27 cellular contexts compared by ENCODE assay signal in the genomic region with DNA sequence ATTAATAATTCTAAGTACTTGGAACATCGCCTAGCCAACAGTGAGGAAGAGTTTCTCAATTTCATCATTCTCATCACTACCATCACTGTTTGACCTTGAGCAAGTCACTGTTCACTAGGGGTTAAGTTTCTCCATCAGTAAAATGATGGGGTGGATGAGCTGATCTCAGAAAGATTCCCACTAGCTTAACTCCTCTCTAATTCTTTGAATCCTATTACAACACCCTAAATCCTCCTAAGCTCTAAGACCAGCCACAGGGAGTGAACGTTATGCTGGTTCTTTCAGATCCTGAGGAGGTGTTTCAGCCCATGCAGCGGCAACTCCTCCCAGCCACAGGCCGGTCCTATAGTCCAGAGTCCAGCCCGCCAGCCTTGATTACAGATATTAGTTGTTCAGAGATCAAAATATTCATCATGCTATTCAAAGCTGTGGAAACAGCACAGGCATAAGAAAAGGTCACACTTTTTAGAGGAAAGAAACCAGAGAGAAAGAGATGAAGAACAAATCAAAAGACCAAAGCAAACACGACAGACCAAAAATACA. TPM values are rescaled to one million over a fixed set of nuclear protein-coding genes. Genes with fewer than 3 reads are reported as not detected.
DNase-seq lines count a peak whose midpoint lies in the region; ATAC-seq, FAIRE-seq and TF ChIP-seq lines count a peak whose summit lies in the region.
"Had no signal": no experiment of that assay in that cellular context is flagged by ENCODE, and none has a peak within 500 bp of the region (broad histone marks: within the 10 kb centered on the region; RNA-seq: fewer than 3 reads in every experiment).

No MANE protein-coding gene starts in this region.

- peaks cover 35% of the 10 kb centered on the region for H3K4me1 Mint-ChIP-seq in astrocyte (ENCODE audit: low read depth, unreplicated experiment)
- peaks cover 11% of the 10 kb centered on the region for H3K4me1 Mint-ChIP-seq in neural progenitor cell

- FAIRE-seq in GM12892 (lab: Jason Lieb, UNC) (peak; percentile 62), astrocyte (lab: Jason Lieb, UNC) (no peak), pancreas (lab: Jason Lieb, UNC) (no peak)
- FAIRE-seq: RCC 7860 had no signal

- no peak for ATAC-seq in pancreas
- ATAC-seq: left cardiac atrium had no signal

- no peak overlapping the region for H3K4me2 ChIP-seq in astrocyte (ENCODE audit: low read length)
- H3K4me2 ChIP-seq in neural progenitor cell: no peak overlapping the region

- TF ChIP-seq POLR2A in GM12892 (IDR thresholded peaks at IDR 0.05; ENCODE audit: low read depth, low read length): no peak
- no peak for TF ChIP-seq POLR2A in prostate gland (IDR thresholded peaks at IDR 0.05)

- H3F3A ChIP-seq in neural progenitor cell (ENCODE audit: low read depth): peaks cover 6% of the 10 kb centered on the region

- intact Hi-C loops in prostate gland (cut with DNase I) (no loop called here), pancreas (cut with DNase I) (no loop called here)

- H3K9me3 ChIP-seq in astrocyte (ENCODE audit: insufficient read depth, low read depth, low read length) (peaks cover 3% of the 10 kb centered on the region), neural progenitor cell (ENCODE audit: low read depth) (no peaks in the 10 kb centered on the region), prostate gland (no peaks in the 10 kb centered on the region), pancreas (no peaks in the 10 kb centered on the region)
- H3K9me3 ChIP-seq: sigmoid colon, testis, uterus had no signal

- H3K27me3 Mint-ChIP-seq in astrocyte (ENCODE audit: low read depth, unreplicated experiment) (no peaks in the 10 kb centered on the region), neural progenitor cell (ENCODE audit: insufficient read depth, low read depth) (peaks cover 7% of the 10 kb centered on the region)
- H3K27me3 Mint-ChIP-seq: activated T-cell treated with anti-CD3 and anti-CD28 coated beads, Interleukin-2, amount 50 U/mL, for 24 hours; memory B cell had no signal

- no peak overlapping the region for H3K4me3 ChIP-seq in astrocyte (ENCODE audit: insufficient read depth, low read depth, low read length)
- H3K4me3 ChIP-seq in neural progenitor cell: no peak overlapping the region
- no peak overlapping the region for H3K4me3 ChIP-seq in prostate gland
- no peak overlapping the region for H3K4me3 ChIP-seq in pancreas
- H3K4me3 ChIP-seq: MG63, sigmoid colon, testis, uterus had no signal

- 94% methylated on average over 6 of the region's 6 CpGs for WGBS in prostate gland
- 62 to 63% methylated on average over 6 of the region's 6 CpGs for WGBS in pancreas, 2 donors

- no peak overlapping the region for H2AFZ ChIP-seq in astrocyte (ENCODE audit: low read depth, low read length)
- H2AFZ ChIP-seq in neural progenitor cell (replicated peaks): no peak overlapping the region

- no peak for DNase-seq in GM12892 (ENCODE audit: insufficient read length)
- DNase-seq in NCI-H82 (lab: John Stamatoyannopoulos, UW): peak; percentile 98
- DNase-seq in astrocyte (ENCODE audit: low read depth): no peak
- peak; percentile 22 for DNase-seq in neural progenitor cell (ENCODE audit: low spot score)
- no peak for DNase-seq in prostate gland (ENCODE audit: low spot score)
- no peak for DNase-seq in pancreas
- no peak for DNase-seq in inferior parietal cortex (ENCODE audit: extremely low spot score)
- no peak for DNase-seq in NCI-H2196 (lab: John Stamatoyannopoulos, UW; ENCODE audit: unreplicated experiment)
- DNase-seq: activated CD4-positive, alpha-beta T cell treated with anti-CD3 and anti-CD28 coated beads for 4 hours; activated naive CD4-positive, alpha-beta T cell; activated T-cell treated with anti-CD3 and anti-CD28 coated beads, Interleukin-2, amount 50 U/mL, for 24 hours; C1 segment of cervical spinal cord; DND-41; effector CD4-positive, alpha-beta T cell; H9; KBM-7; left cardiac atrium; MG63; NCI-H146; sigmoid colon; stimulated activated naive CD4-positive, alpha-beta T cell treated with Interleukin-2 at 50 U/mL for 16 hours; testis; uterus had no signal

- no peaks in the 10 kb centered on the region for H3K36me3 ChIP-seq in astrocyte (ENCODE audit: insufficient read depth, low read length)
- H3K36me3 ChIP-seq in neural progenitor cell: no peaks in the 10 kb centered on the region
- H3K36me3 ChIP-seq in prostate gland: no peaks in the 10 kb centered on the region
- no peaks in the 10 kb centered on the region for H3K36me3 ChIP-seq in pancreas
- H3K36me3 ChIP-seq: sigmoid colon, uterus had no signal

- H3K79me2 ChIP-seq in astrocyte (ENCODE audit: insufficient read depth, low read length): peaks cover 79% of the 10 kb centered on the region
- H3K79me2 ChIP-seq in neural progenitor cell (ENCODE audit: low read depth): peaks cover 45% of the 10 kb centered on the region

- H3K27me3 ChIP-seq in astrocyte (ENCODE audit: insufficient read depth, low read length): no peaks in the 10 kb centered on the region
- no peaks in the 10 kb centered on the region for H3K27me3 ChIP-seq in neural progenitor cell
- no peaks in the 10 kb centered on the region for H3K27me3 ChIP-seq in prostate gland (replicated peaks; ENCODE audit: insufficient read depth)
- no peaks in the 10 kb centered on the region for H3K27me3 ChIP-seq in pancreas
- H3K27me3 ChIP-seq: MG63, sigmoid colon, testis, uterus had no signal

- no peak overlapping the region for H3K27ac Mint-ChIP-seq in astrocyte (ENCODE audit: unreplicated experiment)
- H3K27ac Mint-ChIP-seq in neural progenitor cell: no peak overlapping the region
- H3K27ac Mint-ChIP-seq: activated T-cell treated with anti-CD3 and anti-CD28 coated beads, Interleukin-2, amount 50 U/mL, for 24 hours; memory B cell; T-helper 2 cell treated with Interferon-gamma antibody and Interleukin-4, amounts not matched to agents 5 μg/mL and 100 μg/mL, for 36 hours had no signal

- no peak for TF ChIP-seq CTCF in astrocyte (IDR thresholded peaks at IDR 0.05; ENCODE audit: insufficient read depth, low read depth, low read length)
- no peak for TF ChIP-seq CTCF in neural progenitor cell (IDR thresholded peaks at IDR 0.05)
- TF ChIP-seq CTCF in prostate gland (IDR thresholded peaks at IDR 0.05): no peak
- no peak for TF ChIP-seq CTCF in pancreas (IDR thresholded peaks at IDR 0.05)

- H3K9ac ChIP-seq in astrocyte (ENCODE audit: low read length): peak overlapping the region; percentile 66
- H3K9ac ChIP-seq in neural progenitor cell: no peak overlapping the region

- H3K4me1 ChIP-seq in astrocyte (ENCODE audit: insufficient read depth, low read length) (peaks cover 25% of the 10 kb centered on the region), neural progenitor cell (peaks cover 8% of the 10 kb centered on the region), prostate gland (replicated peaks) (no peaks in the 10 kb centered on the region), pancreas (no peaks in the 10 kb centered on the region)
- H3K4me1 ChIP-seq: testis, uterus had no signal

- no peak overlapping the region for H3K4me3 Mint-ChIP-seq in astrocyte (ENCODE audit: unreplicated experiment)
- H3K4me3 Mint-ChIP-seq in neural progenitor cell: no peak overlapping the region
- H3K4me3 Mint-ChIP-seq: activated T-cell treated with anti-CD3 and anti-CD28 coated beads, Interleukin-2, amount 50 U/mL, for 24 hours; H9; memory B cell; neural crest cell; T-helper 2 cell treated with Interferon-gamma antibody and Interleukin-4, amounts not matched to agents 5 μg/mL and 100 μg/mL, for 36 hours had no signal

- H4K20me1 ChIP-seq in astrocyte (ENCODE audit: insufficient read depth, low read length) (peaks cover 6% of the 10 kb centered on the region), neural progenitor cell (ENCODE audit: low read depth) (peaks cover 10% of the 10 kb centered on the region)

- H3K9me3 Mint-ChIP-seq in astrocyte (ENCODE audit: unreplicated experiment) (no peaks in the 10 kb centered on the region), neural progenitor cell (peaks cover 9% of the 10 kb centered on the region)
- H3K9me3 Mint-ChIP-seq: activated T-cell treated with anti-CD3 and anti-CD28 coated beads, Interleukin-2, amount 50 U/mL, for 24 hours; memory B cell; neural crest cell; T-helper 2 cell treated with Interferon-gamma antibody and Interleukin-4, amounts not matched to agents 5 μg/mL and 100 μg/mL, for 36 hours had no signal

- H3K27ac ChIP-seq in astrocyte (ENCODE audit: low read depth, low read length): peak overlapping the region; percentile 90
- H3K27ac ChIP-seq in neural progenitor cell: no peak overlapping the region
- no peak overlapping the region for H3K27ac ChIP-seq in prostate gland
- no peak overlapping the region for H3K27ac ChIP-seq in pancreas
- H3K27ac ChIP-seq: sigmoid colon, testis, uterus had no signal

- H3K36me3 Mint-ChIP-seq in astrocyte (ENCODE audit: low read depth, unreplicated experiment) (peaks cover 3% of the 10 kb centered on the region), neural progenitor cell (peaks cover 6% of the 10 kb centered on the region)
- H3K36me3 Mint-ChIP-seq: memory B cell had no signal

RNA-seq across cellular contexts. Expression of gene MB21D2, which starts 15.1 kb away (rescaled TPM):
- 19.5 TPM for polyA plus RNA-seq in GM12892 (2012; ENCODE audit: missing spikeins)
- 10.7 and 11.0 TPM in 2 replicates for total RNA-seq in astrocyte
- 11.3 and 15.1 TPM in 2 replicates for total RNA-seq in neural progenitor cell (ENCODE audit: low replicate concordance)
- total RNA-seq in prostate gland: 10 to 100 TPM in 1 of 2 donors, 1 to 10 TPM in 1; 1.8 to 20.4 TPM
- total RNA-seq in pancreas: 1 to 10 TPM in 3 of 6 donors, under 1 TPM in 3; 0.37 to 2.3 (median 0.94) TPM
- 1 to 10 TPM in 1 of 2 donors, under 1 TPM in 1; 0.53 to 1.7 TPM for polyA plus RNA-seq in pancreas

Comparison
In these comparisons a context has a peak if more than half of its experiments do, and no peak if none do; other contexts are left out.
1. DNase-seq: peak in NCI-H82 (single experiment) and neural progenitor cell (single experiment); none in GM12892 (single experiment), astrocyte (single experiment), prostate gland (single experiment), pancreas (0 of 6), inferior parietal cortex (single experiment) and NCI-H2196 (single experiment).